8 cellular contexts compared by ENCODE assay signal in the genomic region with DNA sequence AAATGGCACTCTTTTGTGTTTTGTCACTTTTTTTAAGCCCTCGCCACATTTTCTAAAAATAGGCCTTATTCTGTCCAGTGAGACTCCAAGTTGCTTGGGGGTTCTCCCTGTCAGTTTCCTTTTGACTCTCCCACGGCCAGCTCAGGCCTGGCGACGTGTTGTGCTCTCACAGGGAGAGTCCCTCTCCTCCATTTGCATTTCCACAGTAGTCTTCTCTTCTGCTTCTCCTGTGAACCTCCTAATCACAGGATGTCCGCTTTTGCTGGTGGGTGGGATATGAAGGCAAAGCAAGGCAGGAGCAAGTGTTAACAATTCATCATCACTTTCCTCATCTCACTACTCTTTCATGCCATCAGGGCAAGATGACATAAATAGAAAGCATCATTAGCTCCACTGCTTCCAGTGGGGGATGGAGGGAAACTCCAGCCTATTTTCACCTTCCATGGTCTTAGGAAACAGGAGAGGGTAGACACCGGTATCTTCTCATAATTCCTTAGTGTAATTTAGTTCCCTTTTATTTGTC.
DNase-seq lines count a peak whose midpoint lies in the region; ATAC-seq and FAIRE-seq lines count a peak whose summit lies in the region.

No MANE protein-coding gene starts in this region.

- H3K27me3 Mint-ChIP-seq in activated naive CD4-positive, alpha-beta T cell treated with anti-CD3 and anti-CD28 coated beads for 36 hours (ENCODE audit: low read depth): peaks cover 11% of the 10 kb centered on the region
- H3K27me3 Mint-ChIP-seq in activated naive CD4-positive, alpha-beta T cell treated with anti-CD3 and anti-CD28 coated beads, Interleukin-2, amount 10 ng/mL, durations not matched to agents 7 days and 5 days: peaks cover 5% of the 10 kb centered on the region
- peaks cover 18% of the 10 kb centered on the region for H3K27me3 Mint-ChIP-seq in stimulated activated naive CD8-positive, alpha-beta T cell treated with anti-CD3 and anti-CD28 coated beads, Interleukin-15, amount 100 ng/mL, for 72 hours

- CTCF ChIA-PET in activated naive CD4-positive, alpha-beta T cell treated with anti-CD3 and anti-CD28 coated beads for 36 hours (lab: Charles Lee): interaction anchor here (0.6 kb wide), 1 partner anchor 378 kb away, joined by 3 read pairs; no protein-coding TSS in a partner anchor
- CTCF ChIA-PET in activated naive CD4-positive, alpha-beta T cell treated with anti-CD3 and anti-CD28 coated beads, Interleukin-2, amount 10 ng/mL, durations not matched to agents 7 days and 5 days (lab: Charles Lee): no interaction called here

- peak; percentile 87 for DNase-seq in activated naive CD4-positive, alpha-beta T cell treated with anti-CD3 and anti-CD28 coated beads for 36 hours
- DNase-seq in activated naive CD4-positive, alpha-beta T cell treated with anti-CD3 and anti-CD28 coated beads, Interleukin-2, amount 10 ng/mL, durations not matched to agents 7 days and 5 days: no peak
- peak; percentile 81 to 82 for DNase-seq in activated T-cell treated with anti-CD3 and anti-CD28 coated beads, Interleukin-2, amount 50 U/mL, for 48 hours
- DNase-seq in stimulated activated naive CD8-positive, alpha-beta T cell treated with anti-CD3 and anti-CD28 coated beads, Interleukin-15, amount 100 ng/mL, for 72 hours: peak; percentile 59 to 87
- DNase-seq in urothelium cell line (ENCODE audit: low spot score) (no peak), KBM-7 (no peak), SIG-M5 (lab: John Stamatoyannopoulos, UW) (no peak)

- H3K9me3 Mint-ChIP-seq in activated naive CD4-positive, alpha-beta T cell treated with anti-CD3 and anti-CD28 coated beads for 36 hours: no peaks in the 10 kb centered on the region
- no peaks in the 10 kb centered on the region for H3K9me3 Mint-ChIP-seq in activated naive CD4-positive, alpha-beta T cell treated with anti-CD3 and anti-CD28 coated beads, Interleukin-2, amount 10 ng/mL, durations not matched to agents 7 days and 5 days
- no peaks in the 10 kb centered on the region for H3K9me3 Mint-ChIP-seq in stimulated activated naive CD8-positive, alpha-beta T cell treated with anti-CD3 and anti-CD28 coated beads, Interleukin-15, amount 100 ng/mL, for 72 hours

- no peak overlapping the region for H3K4me3 Mint-ChIP-seq in activated naive CD4-positive, alpha-beta T cell treated with anti-CD3 and anti-CD28 coated beads for 36 hours
- H3K4me3 Mint-ChIP-seq in activated naive CD4-positive, alpha-beta T cell treated with anti-CD3 and anti-CD28 coated beads, Interleukin-2, amount 10 ng/mL, durations not matched to agents 7 days and 5 days: no peak overlapping the region
- H3K4me3 Mint-ChIP-seq in stimulated activated naive CD8-positive, alpha-beta T cell treated with anti-CD3 and anti-CD28 coated beads, Interleukin-15, amount 100 ng/mL, for 72 hours: peak overlapping the region; percentile 58 to 63

- peaks cover 51% of the 10 kb centered on the region for H3K4me1 Mint-ChIP-seq in activated naive CD4-positive, alpha-beta T cell treated with anti-CD3 and anti-CD28 coated beads for 36 hours (ENCODE audit: low read depth)
- H3K4me1 Mint-ChIP-seq in activated naive CD4-positive, alpha-beta T cell treated with anti-CD3 and anti-CD28 coated beads, Interleukin-2, amount 10 ng/mL, durations not matched to agents 7 days and 5 days: peaks cover 39% of the 10 kb centered on the region
- peaks cover 68% of the 10 kb centered on the region for H3K4me1 Mint-ChIP-seq in stimulated activated naive CD8-positive, alpha-beta T cell treated with anti-CD3 and anti-CD28 coated beads, Interleukin-15, amount 100 ng/mL, for 72 hours

- FAIRE-seq in urothelium cell line (lab: Jason Lieb, UNC): no peak

- peak; percentile 79 for ATAC-seq in HG03045 (IDR thresholded peaks at IDR 0.05; ENCODE audit: unreplicated experiment)
- ATAC-seq in stimulated activated naive CD8-positive, alpha-beta T cell treated with anti-CD3 and anti-CD28 coated beads, Interleukin-15, amount 100 ng/mL, for 72 hours: peak; percentile 96

- in situ Hi-C loops in KBM-7 (cut with MboI; ENCODE audit: low pct_unique_long_range_greater_than_20kb, low sequenced_read_pairs): no loop called here

- peaks cover under 1% of the 10 kb centered on the region for H3K36me3 Mint-ChIP-seq in activated naive CD4-positive, alpha-beta T cell treated with anti-CD3 and anti-CD28 coated beads for 36 hours (ENCODE audit: low read depth)
- H3K36me3 Mint-ChIP-seq in activated naive CD4-positive, alpha-beta T cell treated with anti-CD3 and anti-CD28 coated beads, Interleukin-2, amount 10 ng/mL, durations not matched to agents 7 days and 5 days: peaks cover 10% of the 10 kb centered on the region

- peak overlapping the region; percentile 1 for H3K27ac Mint-ChIP-seq in activated naive CD4-positive, alpha-beta T cell treated with anti-CD3 and anti-CD28 coated beads for 36 hours
- no peak overlapping the region for H3K27ac Mint-ChIP-seq in activated naive CD4-positive, alpha-beta T cell treated with anti-CD3 and anti-CD28 coated beads, Interleukin-2, amount 10 ng/mL, durations not matched to agents 7 days and 5 days
- H3K27ac Mint-ChIP-seq in stimulated activated naive CD8-positive, alpha-beta T cell treated with anti-CD3 and anti-CD28 coated beads, Interleukin-15, amount 100 ng/mL, for 72 hours: peak overlapping the region in 1 of 2 donors; percentile 81

- intact Hi-C loops in activated naive CD4-positive, alpha-beta T cell treated with anti-CD3 and anti-CD28 coated beads for 36 hours (cut with micrococcal nuclease): loop anchor here (1.0 to 10.0 kb wide), 11 partner anchors 100 to 786 kb away; a partner anchor contains a TSS

Comparison
In these comparisons a context has a peak if more than half of its experiments do, and no peak if none do; other contexts are left out.
1. DNase-seq: peak in activated naive CD4-positive, alpha-beta T cell treated with anti-CD3 and anti-CD28 coated beads for 36 hours (single experiment), activated T-cell treated with anti-CD3 and anti-CD28 coated beads, Interleukin-2, amount 50 U/mL, for 48 hours (2 of 2) and stimulated activated naive CD8-positive, alpha-beta T cell treated with anti-CD3 and anti-CD28 coated beads, Interleukin-15, amount 100 ng/mL, for 72 hours (2 of 2); none in activated naive CD4-positive, alpha-beta T cell treated with anti-CD3 and anti-CD28 coated beads, Interleukin-2, amount 10 ng/mL, durations not matched to agents 7 days and 5 days (single experiment), urothelium cell line (single experiment), KBM-7 (single experiment) and SIG-M5 (single experiment).
2. H3K4me3 Mint-ChIP-seq: peak in stimulated activated naive CD8-positive, alpha-beta T cell treated with anti-CD3 and anti-CD28 coated beads, Interleukin-15, amount 100 ng/mL, for 72 hours (2 of 2); none in activated naive CD4-positive, alpha-beta T cell treated with anti-CD3 and anti-CD28 coated beads for 36 hours (single experiment) and activated naive CD4-positive, alpha-beta T cell treated with anti-CD3 and anti-CD28 coated beads, Interleukin-2, amount 10 ng/mL, durations not matched to agents 7 days and 5 days (single experiment).